ENCODE assay signal across 1 cellular context in genomic region chr14:29709490-29709889, GRCh38.
TF ChIP-seq lines count a peak whose summit lies in the region.

No MANE protein-coding gene starts in this region.

TF ChIP-seq in K562, 482 proteins besides CTCF, POLR2A, EP300 and RAD21 (continued from another document):
- TF ChIP-seq, protein P1, sequence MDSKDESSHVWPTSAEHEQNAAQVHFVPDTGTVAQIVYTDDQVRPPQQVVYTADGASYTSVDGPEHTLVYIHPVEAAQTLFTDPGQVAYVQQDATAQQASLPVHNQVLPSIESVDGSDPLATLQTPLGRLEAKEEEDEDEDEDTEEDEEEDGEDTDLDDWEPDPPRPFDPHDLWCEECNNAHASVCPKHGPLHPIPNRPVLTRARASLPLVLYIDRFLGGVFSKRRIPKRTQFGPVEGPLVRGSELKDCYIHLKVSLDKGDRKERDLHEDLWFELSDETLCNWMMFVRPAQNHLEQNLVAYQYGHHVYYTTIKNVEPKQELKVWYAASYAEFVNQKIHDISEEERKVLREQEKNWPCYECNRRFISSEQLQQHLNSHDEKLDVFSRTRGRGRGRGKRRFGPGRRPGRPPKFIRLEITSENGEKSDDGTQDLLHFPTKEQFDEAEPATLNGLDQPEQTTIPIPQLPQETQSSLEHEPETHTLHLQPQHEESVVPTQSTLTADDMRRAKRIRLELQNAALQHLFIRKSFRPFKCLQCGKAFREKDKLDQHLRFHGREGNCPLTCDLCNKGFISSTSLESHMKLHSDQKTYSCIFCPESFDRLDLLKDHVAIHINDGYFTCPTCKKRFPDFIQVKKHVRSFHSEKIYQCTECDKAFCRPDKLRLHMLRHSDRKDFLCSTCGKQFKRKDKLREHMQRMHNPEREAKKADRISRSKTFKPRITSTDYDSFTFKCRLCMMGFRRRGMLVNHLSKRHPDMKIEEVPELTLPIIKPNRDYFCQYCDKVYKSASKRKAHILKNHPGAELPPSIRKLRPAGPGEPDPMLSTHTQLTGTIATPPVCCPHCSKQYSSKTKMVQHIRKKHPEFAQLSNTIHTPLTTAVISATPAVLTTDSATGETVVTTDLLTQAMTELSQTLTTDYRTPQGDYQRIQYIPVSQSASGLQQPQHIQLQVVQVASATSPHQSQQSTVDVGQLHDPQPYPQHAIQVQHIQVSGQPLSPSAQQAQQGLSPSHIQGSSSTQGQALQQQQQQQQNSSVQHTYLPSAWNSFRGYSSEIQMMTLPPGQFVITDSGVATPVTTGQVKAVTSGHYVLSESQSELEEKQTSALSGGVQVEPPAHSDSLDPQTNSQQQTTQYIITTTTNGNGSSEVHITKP (IDR thresholded peaks at IDR 0.05; ENCODE audit: partially characterized antibody) = peak; percentile 38
- TF ChIP-seq CBX3 (IDR thresholded peaks at IDR 0.05; ENCODE audit: borderline replicate concordance in 1 of 2, low read length in 2 of 2) (no peak), YY1 (IDR thresholded peaks at IDR 0.05; ENCODE audit: borderline replicate concordance in 1 of 3, control insufficient read depth in 1 of 3, extremely low read depth in 1 of 3, insufficient read depth in 3 of 3, insufficient read length in 1 of 3, insufficient replicate concordance in 2 of 3, low read depth in 1 of 3, low read length in 2 of 3) (no peak), NCOA2 (IDR thresholded peaks at IDR 0.05; ENCODE audit: partially characterized antibody in 2 of 2) (no peak), PTRF (tag; IDR thresholded peaks at IDR 0.05) (no peak), PHB2 (IDR thresholded peaks at IDR 0.05; ENCODE audit: low read depth) (no peak), ZFP91 (CRISPR knock-in tag; IDR thresholded peaks at IDR 0.05) (no peak), ATF7 (IDR thresholded peaks at IDR 0.05) (no peak), NR2C2 (CRISPR knock-in tag; IDR thresholded peaks at IDR 0.05) (no peak), NR2C2 (tag; IDR thresholded peaks at IDR 0.05) (peak; percentile 14; the same call in 1 of the 2 replicates), PHF21A (IDR thresholded peaks at IDR 0.05; ENCODE audit: borderline replicate concordance, low read depth) (no peak), MEIS2 (IDR thresholded peaks at IDR 0.05; ENCODE audit: partially characterized antibody) (no peak), ATF3 (IDR thresholded peaks at IDR 0.05) (peak; percentile 50; the same call in 1 of the 2 replicates), ATF3 (CRISPR knock-in tag; conservative IDR thresholded peaks at IDR 0.05) (no peak), BCOR (IDR thresholded peaks at IDR 0.05) (no peak), MNT (conservative IDR thresholded peaks at IDR 0.05) (no peak), ZFP1 (CRISPR knock-in tag; IDR thresholded peaks at IDR 0.05) (no peak), CSDE1 (IDR thresholded peaks at IDR 0.05) (no peak), NFRKB (IDR thresholded peaks at IDR 0.05; ENCODE audit: low read depth) (no peak), ZNF766 (CRISPR knock-in tag; conservative IDR thresholded peaks at IDR 0.05) (no peak), MCM5 (IDR thresholded peaks at IDR 0.05; ENCODE audit: low read depth) (no peak), BCL6 (CRISPR knock-in tag; IDR thresholded peaks at IDR 0.05) (no peak), ZNF695 (CRISPR knock-in tag; IDR thresholded peaks at IDR 0.05) (no peak), SAFB (IDR thresholded peaks at IDR 0.05; ENCODE audit: borderline replicate concordance, low read depth, low read length) (no peak), DIDO1 (tag; IDR thresholded peaks at IDR 0.05; ENCODE audit: low read depth) (no peak), ZNF24 (IDR thresholded peaks at IDR 0.05) (no peak), JUN (IDR thresholded peaks at IDR 0.05; ENCODE audit: borderline replicate concordance, low read depth, low read length) (no peak), JUN (CRISPR knock-in tag; IDR thresholded peaks at IDR 0.05; ENCODE audit: borderline replicate concordance) (no peak), BDP1 (IDR thresholded peaks at IDR 0.05; ENCODE audit: insufficient read depth, insufficient read length) (no peak), TRIM24 (IDR thresholded peaks at IDR 0.05) (peak; percentile 44 to 75; a peak in 1 of 4 replicates), BRD9 (IDR thresholded peaks at IDR 0.05; ENCODE audit: low read depth, partially characterized antibody) (no peak), ZBTB1 (CRISPR knock-in tag; IDR thresholded peaks at IDR 0.05; ENCODE audit: borderline replicate concordance, low read depth) (no peak), RB1 (IDR thresholded peaks at IDR 0.05; ENCODE audit: low read depth) (no peak), ZNF174 (CRISPR knock-in tag; IDR thresholded peaks at IDR 0.05) (no peak), ZNF217 (CRISPR knock-in tag; IDR thresholded peaks at IDR 0.05) (no peak), CEBPG (CRISPR knock-in tag; IDR thresholded peaks at IDR 0.05) (no peak), CEBPG (tag; conservative IDR thresholded peaks at IDR 0.05 in 1 of 2, IDR thresholded peaks at IDR 0.05 in 1 of 2) (peak; percentile 24 to 66; a peak in 3 of 4 replicates), POLR3A (IDR thresholded peaks at IDR 0.05; ENCODE audit: borderline replicate concordance, extremely low read depth, insufficient read depth, insufficient read length) (no peak), PPARD (CRISPR knock-in tag; IDR thresholded peaks at IDR 0.05) (no peak)
- TF ChIP-seq, protein P2, sequence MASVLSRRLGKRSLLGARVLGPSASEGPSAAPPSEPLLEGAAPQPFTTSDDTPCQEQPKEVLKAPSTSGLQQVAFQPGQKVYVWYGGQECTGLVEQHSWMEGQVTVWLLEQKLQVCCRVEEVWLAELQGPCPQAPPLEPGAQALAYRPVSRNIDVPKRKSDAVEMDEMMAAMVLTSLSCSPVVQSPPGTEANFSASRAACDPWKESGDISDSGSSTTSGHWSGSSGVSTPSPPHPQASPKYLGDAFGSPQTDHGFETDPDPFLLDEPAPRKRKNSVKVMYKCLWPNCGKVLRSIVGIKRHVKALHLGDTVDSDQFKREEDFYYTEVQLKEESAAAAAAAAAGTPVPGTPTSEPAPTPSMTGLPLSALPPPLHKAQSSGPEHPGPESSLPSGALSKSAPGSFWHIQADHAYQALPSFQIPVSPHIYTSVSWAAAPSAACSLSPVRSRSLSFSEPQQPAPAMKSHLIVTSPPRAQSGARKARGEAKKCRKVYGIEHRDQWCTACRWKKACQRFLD (CRISPR knock-in tag; IDR thresholded peaks at IDR 0.05) = no peak
- TF ChIP-seq, protein P3, sequence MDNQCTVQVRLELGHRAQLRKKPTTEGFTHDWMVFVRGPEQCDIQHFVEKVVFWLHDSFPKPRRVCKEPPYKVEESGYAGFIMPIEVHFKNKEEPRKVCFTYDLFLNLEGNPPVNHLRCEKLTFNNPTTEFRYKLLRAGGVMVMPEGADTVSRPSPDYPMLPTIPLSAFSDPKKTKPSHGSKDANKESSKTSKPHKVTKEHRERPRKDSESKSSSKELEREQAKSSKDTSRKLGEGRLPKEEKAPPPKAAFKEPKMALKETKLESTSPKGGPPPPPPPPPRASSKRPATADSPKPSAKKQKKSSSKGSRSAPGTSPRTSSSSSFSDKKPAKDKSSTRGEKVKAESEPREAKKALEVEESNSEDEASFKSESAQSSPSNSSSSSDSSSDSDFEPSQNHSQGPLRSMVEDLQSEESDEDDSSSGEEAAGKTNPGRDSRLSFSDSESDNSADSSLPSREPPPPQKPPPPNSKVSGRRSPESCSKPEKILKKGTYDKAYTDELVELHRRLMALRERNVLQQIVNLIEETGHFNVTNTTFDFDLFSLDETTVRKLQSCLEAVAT (IDR thresholded peaks at IDR 0.05) = no peak
- TF ChIP-seq, protein P4, sequence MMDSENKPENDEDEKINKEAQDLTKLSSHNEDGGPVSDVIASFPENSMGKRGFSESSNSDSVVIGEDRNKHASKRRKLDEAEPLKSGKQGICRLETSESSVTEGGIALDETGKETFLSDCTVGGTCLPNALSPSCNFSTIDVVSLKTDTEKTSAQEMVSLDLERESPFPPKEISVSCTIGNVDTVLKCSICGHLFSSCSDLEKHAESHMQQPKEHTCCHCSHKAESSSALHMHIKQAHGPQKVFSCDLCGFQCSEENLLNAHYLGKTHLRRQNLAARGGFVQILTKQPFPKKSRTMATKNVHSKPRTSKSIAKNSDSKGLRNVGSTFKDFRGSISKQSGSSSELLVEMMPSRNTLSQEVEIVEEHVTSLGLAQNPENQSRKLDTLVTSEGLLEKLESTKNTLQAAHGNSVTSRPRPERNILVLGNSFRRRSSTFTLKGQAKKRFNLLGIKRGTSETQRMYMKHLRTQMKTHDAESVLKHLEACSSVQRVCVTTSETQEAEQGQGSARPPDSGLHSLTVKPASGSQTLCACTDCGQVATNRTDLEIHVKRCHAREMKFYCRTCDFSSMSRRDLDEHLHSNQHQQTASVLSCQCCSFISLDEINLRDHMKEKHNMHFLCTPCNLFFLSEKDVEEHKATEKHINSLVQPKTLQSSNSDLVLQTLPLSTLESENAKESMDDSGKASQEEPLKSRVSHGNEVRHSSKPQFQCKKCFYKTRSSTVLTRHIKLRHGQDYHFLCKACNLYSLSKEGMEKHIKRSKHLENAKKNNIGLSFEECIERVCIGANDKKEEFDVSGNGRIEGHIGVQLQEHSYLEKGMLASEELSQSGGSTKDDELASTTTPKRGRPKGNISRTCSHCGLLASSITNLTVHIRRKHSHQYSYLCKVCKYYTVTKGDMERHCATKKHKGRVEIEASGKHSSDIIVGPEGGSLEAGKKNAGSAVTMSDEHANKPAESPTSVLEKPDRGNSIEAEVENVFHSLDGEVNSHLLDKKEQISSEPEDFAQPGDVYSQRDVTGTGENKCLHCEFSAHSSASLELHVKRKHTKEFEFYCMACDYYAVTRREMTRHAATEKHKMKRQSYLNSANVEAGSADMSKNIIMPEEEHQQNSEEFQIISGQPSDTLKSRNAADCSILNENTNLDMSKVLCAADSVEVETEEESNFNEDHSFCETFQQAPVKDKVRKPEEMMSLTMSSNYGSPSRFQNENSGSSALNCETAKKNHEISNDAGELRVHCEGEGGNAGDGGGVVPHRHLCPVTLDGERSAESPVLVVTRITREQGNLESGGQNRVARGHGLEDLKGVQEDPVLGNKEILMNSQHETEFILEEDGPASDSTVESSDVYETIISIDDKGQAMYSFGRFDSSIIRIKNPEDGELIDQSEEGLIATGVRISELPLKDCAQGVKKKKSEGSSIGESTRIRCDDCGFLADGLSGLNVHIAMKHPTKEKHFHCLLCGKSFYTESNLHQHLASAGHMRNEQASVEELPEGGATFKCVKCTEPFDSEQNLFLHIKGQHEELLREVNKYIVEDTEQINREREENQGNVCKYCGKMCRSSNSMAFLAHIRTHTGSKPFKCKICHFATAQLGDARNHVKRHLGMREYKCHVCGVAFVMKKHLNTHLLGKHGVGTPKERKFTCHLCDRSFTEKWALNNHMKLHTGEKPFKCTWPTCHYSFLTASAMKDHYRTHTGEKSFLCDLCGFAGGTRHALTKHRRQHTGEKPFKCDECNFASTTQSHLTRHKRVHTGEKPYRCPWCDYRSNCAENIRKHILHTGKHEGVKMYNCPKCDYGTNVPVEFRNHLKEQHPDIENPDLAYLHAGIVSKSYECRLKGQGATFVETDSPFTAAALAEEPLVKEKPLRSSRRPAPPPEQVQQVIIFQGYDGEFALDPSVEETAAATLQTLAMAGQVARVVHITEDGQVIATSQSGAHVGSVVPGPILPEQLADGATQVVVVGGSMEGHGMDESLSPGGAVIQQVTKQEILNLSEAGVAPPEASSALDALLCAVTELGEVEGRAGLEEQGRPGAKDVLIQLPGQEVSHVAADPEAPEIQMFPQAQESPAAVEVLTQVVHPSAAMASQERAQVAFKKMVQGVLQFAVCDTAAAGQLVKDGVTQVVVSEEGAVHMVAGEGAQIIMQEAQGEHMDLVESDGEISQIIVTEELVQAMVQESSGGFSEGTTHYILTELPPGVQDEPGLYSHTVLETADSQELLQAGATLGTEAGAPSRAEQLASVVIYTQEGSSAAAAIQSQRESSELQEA (IDR thresholded peaks at IDR 0.05; ENCODE audit: low read depth) = no peak
